Comparison of ENCODE assay signal across 7 cellular contexts in the genomic region with DNA sequence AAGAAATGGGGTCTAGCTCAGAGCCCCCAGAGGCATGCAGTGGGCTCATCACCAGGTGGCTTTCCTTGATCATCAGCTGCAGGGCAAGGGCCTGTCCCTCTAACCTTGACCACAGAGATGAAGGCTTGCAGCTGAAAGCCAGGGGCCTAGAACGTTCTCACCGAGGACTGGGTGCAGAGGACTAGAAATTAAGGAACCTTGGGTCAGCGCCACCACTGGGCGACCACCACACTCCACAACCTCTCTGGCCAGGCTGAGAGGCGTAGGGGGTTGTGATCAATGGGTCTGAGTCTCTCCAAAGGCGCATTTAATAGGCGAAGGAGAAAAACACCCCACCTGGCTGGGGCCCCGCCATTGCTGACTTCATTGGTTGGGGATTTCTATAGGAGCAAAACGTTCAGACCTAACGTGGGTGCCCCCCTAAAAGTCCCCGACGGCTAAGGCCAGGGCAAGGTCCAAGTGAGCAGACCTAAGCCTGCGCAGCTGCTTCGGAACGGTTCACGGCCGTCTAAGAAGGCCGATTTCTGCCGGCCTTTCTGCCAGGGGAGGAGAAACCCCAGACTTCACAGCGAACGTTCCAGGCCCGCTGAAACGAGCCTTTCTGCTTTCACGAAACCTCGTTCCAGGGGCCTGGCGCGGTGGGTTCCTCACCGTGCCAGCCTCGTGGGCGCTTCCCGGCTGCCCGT. TPM values are rescaled to one million over a fixed set of nuclear protein-coding genes. Genes with fewer than 3 reads are reported as not detected.
DNase-seq lines count a peak whose midpoint lies in the region; FAIRE-seq and TF ChIP-seq lines count a peak whose summit lies in the region.

No MANE protein-coding gene starts in this region.

- peak; percentile 35 for DNase-seq in GM12865 (ENCODE audit: low read depth)
- no peak for DNase-seq in fibroblast of villous mesenchyme (ENCODE audit: low read depth)
- DNase-seq in spleen: no peak
- no peak for DNase-seq in SJCRH30
- DNase-seq in frontal cortex (ENCODE audit: low spot score in 2 of 2): no peak
- DNase-seq in AML-193 (lab: John Stamatoyannopoulos, UW): no peak

- no peak for FAIRE-seq in frontal cortex (lab: Jason Lieb, UNC)

- H3K4me3 ChIP-seq in GM12865 (ENCODE audit: low read depth, low read length) (peak overlapping the region; percentile 45), OCI-LY1 (ENCODE audit: low read depth, low read length, poor library complexity, severe bottlenecking) (peak overlapping the region; percentile 59), fibroblast of villous mesenchyme (ENCODE audit: low read depth, low read length) (peak overlapping the region; percentile 48), spleen (peak overlapping the region; percentile 6 to 69 (median 36)), SJCRH30 (no peak overlapping the region)

- H3F3A ChIP-seq in OCI-LY1 (ENCODE audit: insufficient read depth, low read length): no peaks in the 10 kb centered on the region

- TF ChIP-seq POLR2A in spleen (IDR thresholded peaks at IDR 0.05): no peak

- H3K4me2 ChIP-seq in OCI-LY1 (ENCODE audit: low read length): peak overlapping the region; percentile 86

- H2AFZ ChIP-seq in OCI-LY1 (ENCODE audit: low read length): no peak overlapping the region

- H3K79me2 ChIP-seq in OCI-LY1 (ENCODE audit: insufficient read depth, low read length): no peaks in the 10 kb centered on the region

- TF ChIP-seq CTCF in GM12865 (IDR thresholded peaks at IDR 0.05; ENCODE audit: insufficient read depth, low read depth, low read length, missing control alignments) (no peak), OCI-LY1 (IDR thresholded peaks at IDR 0.05; ENCODE audit: low read length) (no peak), fibroblast of villous mesenchyme (IDR thresholded peaks at IDR 0.05; ENCODE audit: insufficient read depth, low read depth, low read length) (no peak), spleen (IDR thresholded peaks at IDR 0.05 in 8 of 11, conservative IDR thresholded peaks at IDR 0.05 in 3 of 11) (no peak)

- H3K4me1 ChIP-seq in OCI-LY1 (ENCODE audit: insufficient read depth, low read length, severe bottlenecking) (peaks cover 9% of the 10 kb centered on the region), spleen (peaks cover 2 to 26% (median 14%) of the 10 kb centered on the region in 6 donors), SJCRH30 (peaks cover 56% of the 10 kb centered on the region)

- H3K9me2 ChIP-seq in OCI-LY1 (ENCODE audit: low read depth, low read length): no peaks in the 10 kb centered on the region

- intact Hi-C loops in spleen (cut with DNase I; ENCODE audit: low total_unique reads): no loop called here

- H3K9ac ChIP-seq in OCI-LY1 (ENCODE audit: low read length): peak overlapping the region; percentile 51; the same call in 1 of the 2 replicates

- H3K36me3 ChIP-seq in OCI-LY1 (ENCODE audit: insufficient read depth, low read length) (no peaks in the 10 kb centered on the region), spleen (no peaks in the 10 kb centered on the region), SJCRH30 (no peaks in the 10 kb centered on the region)

- H3K27ac ChIP-seq in OCI-LY1 (ENCODE audit: low read depth, low read length, poor library complexity, severe bottlenecking) (no peak overlapping the region), spleen (peak overlapping the region in 2 of 8 donors; percentile 16 to 40), SJCRH30 (no peak overlapping the region)

- no peaks in the 10 kb centered on the region for H4K20me1 ChIP-seq in OCI-LY1 (ENCODE audit: insufficient read depth, low read length)

- H3K27me3 ChIP-seq in OCI-LY1 (ENCODE audit: insufficient read depth, low read length) (no peaks in the 10 kb centered on the region), spleen (replicated peaks in 1 of 7) (peaks cover 0 to 61% (median 27%) of the 10 kb centered on the region in 7 donors), SJCRH30 (no peaks in the 10 kb centered on the region)

- H3K9me3 ChIP-seq in OCI-LY1 (ENCODE audit: low read length): no peaks in the 10 kb centered on the region
- H3K9me3 ChIP-seq in spleen: no peaks in the 10 kb centered on the region
- no peaks in the 10 kb centered on the region for H3K9me3 ChIP-seq in SJCRH30 (replicated peaks)

- 47 to 83% (median 57%) methylated on average over 10 to 32 of the region's 32 CpGs for WGBS in spleen, 5 donors

RNA-seq across cellular contexts. Expression of gene BCL2L10, which starts 0.9 kb away (rescaled TPM):
- total RNA-seq in fibroblast of villous mesenchyme: 0.64 and 3.5 TPM in 2 replicates
- 1 to 10 TPM in 2 of 7 donors, under 1 TPM in 3, not detected in 2; 0.79 to 1.2 (median 0.87) TPM for total RNA-seq in spleen
- polyA plus RNA-seq in spleen: 10 to 100 TPM in 1 of 3 donors, 1 to 10 TPM in 2; 2.7 to 10.7 (median 3.6) TPM
- 0.38 and 0.51 TPM in 2 replicates for total RNA-seq in SJCRH30 (2014; rRNA removed; shearing (Covaris generic))
- 0.41 TPM for total RNA-seq in frontal cortex
